Comparison of ENCODE assay signal across 13 cellular contexts in genomic region chr2:119231975-119232665, GRCh38. TPM values are rescaled to one million over a fixed set of nuclear protein-coding genes. Genes with fewer than 3 reads are reported as not detected.
DNase-seq lines count a peak whose midpoint lies in the region; ATAC-seq and TF ChIP-seq lines count a peak whose summit lies in the region.
"Had no signal": no experiment of that assay in that cellular context is flagged by ENCODE, and none has a peak within 500 bp of the region (broad histone marks: within the 10 kb centered on the region; RNA-seq: fewer than 3 reads in every experiment).

No MANE protein-coding gene starts in this region.

- no peaks in the 10 kb centered on the region for H3K27me3 Mint-ChIP-seq in CD8-positive, alpha-beta T cell (ENCODE audit: low read depth)

- TF ChIP-seq CTCF in CD8-positive, alpha-beta T cell (IDR thresholded peaks at IDR 0.05): no peak

- no peaks in the 10 kb centered on the region for H3K4me1 Mint-ChIP-seq in CD8-positive, alpha-beta T cell (ENCODE audit: low read depth)

- H3K9me3 ChIP-seq in CD8-positive, alpha-beta T cell (ENCODE audit: low read length): no peaks in the 10 kb centered on the region
- H3K9me3 ChIP-seq: body of pancreas, ovary, stomach had no signal

- no peak overlapping the region for H3K27ac Mint-ChIP-seq in CD8-positive, alpha-beta T cell
- H3K27ac Mint-ChIP-seq: H9 had no signal

- no peaks in the 10 kb centered on the region for H3K36me3 Mint-ChIP-seq in CD8-positive, alpha-beta T cell

- peak; percentile 46 for ATAC-seq in GM19463 (IDR thresholded peaks at IDR 0.05; ENCODE audit: unreplicated experiment)
- ATAC-seq in CD8-positive, alpha-beta T cell: no peak
- ATAC-seq: body of pancreas had no signal

- H3K4me3 Mint-ChIP-seq in CD8-positive, alpha-beta T cell: no peak overlapping the region
- H3K4me3 Mint-ChIP-seq: H9 had no signal

- H3K27ac ChIP-seq in CD8-positive, alpha-beta T cell (ENCODE audit: low read depth, low read length): no peak overlapping the region
- H3K27ac ChIP-seq: body of pancreas, ovary, stomach had no signal

- H3K4me3 ChIP-seq in CD8-positive, alpha-beta T cell (ENCODE audit: low read depth, low read length): no peak overlapping the region
- H3K4me3 ChIP-seq: body of pancreas, ovary, stomach had no signal

- H3K36me3 ChIP-seq in CD8-positive, alpha-beta T cell (ENCODE audit: insufficient read depth, low read length): no peaks in the 10 kb centered on the region
- H3K36me3 ChIP-seq: ovary, stomach had no signal

- POLR2A ChIA-PET in CD8-positive, alpha-beta T cell (lab: Charles Lee): no interaction called here

- CTCF ChIA-PET in CD8-positive, alpha-beta T cell (lab: Charles Lee): interaction anchor here (1.2 kb wide), 1 partner anchor 12 kb away, joined by 3 read pairs; no protein-coding TSS in a partner anchor

- no peaks in the 10 kb centered on the region for H3K4me1 ChIP-seq in CD8-positive, alpha-beta T cell (ENCODE audit: insufficient read depth, low read length)

- DNase-seq in AG20443 (ENCODE audit: low spot score): peak; percentile 65
- peak; percentile 91 for DNase-seq in HT1080 (ENCODE audit: low read depth)
- peak; percentile 18 for DNase-seq in fibroblast of peridontal ligament (ENCODE audit: extremely low read depth)
- no peak for DNase-seq in DMS53 (lab: John Stamatoyannopoulos, UW)
- no peak for DNase-seq in CD8-positive, alpha-beta T cell
- DNase-seq in GM19238 (ENCODE audit: insufficient read length, low spot score): no peak
- no peak for DNase-seq in activated CD4-positive, alpha-beta T cell treated with anti-CD3 and anti-CD28 coated beads, Interleukin-2, amount 50 U/mL, for 4 hours
- DNase-seq: body of pancreas, H9, NCI-H1092 treated with DMSO at 0.1 percent for 48 hours, ovary, stomach had no signal

- intact Hi-C loops in CD8-positive, alpha-beta T cell (cut with DNase I, micrococcal nuclease): loop anchor here in 1 of 2 experiments (10.0 kb wide), 1 partner anchor 243 kb away; no protein-coding TSS in a partner anchor

- H3K9me3 Mint-ChIP-seq in CD8-positive, alpha-beta T cell: no peaks in the 10 kb centered on the region
- H3K9me3 Mint-ChIP-seq: H9 had no signal

- H3K27me3 ChIP-seq in CD8-positive, alpha-beta T cell (ENCODE audit: insufficient read depth, low read length): no peaks in the 10 kb centered on the region
- H3K27me3 ChIP-seq: body of pancreas, ovary, stomach had no signal

RNA-seq across cellular contexts. Expression of gene STEAP3, which starts 8.5 kb away (rescaled TPM):
- total RNA-seq in HT1080 (2014; rRNA removed; shearing (Covaris generic)): 67.8 and 87.6 TPM in 2 replicates
- polyA plus RNA-seq in HT1080 (2015; cell fraction: cytosol; rRNA removed): 84.9 and 98.3 TPM in 2 replicates
- polyA plus RNA-seq in HT1080 (2015; cell fraction: nucleus; rRNA removed): 193 and 197 TPM in 2 replicates
- not detected for total RNA-seq in CD8-positive, alpha-beta T cell

Comparison
In these comparisons a context has a peak if more than half of its experiments do, and no peak if none do; other contexts are left out.
1. DNase-seq: peak in AG20443 (single experiment), HT1080 (single experiment) and fibroblast of peridontal ligament (single experiment); none in DMS53 (single experiment), CD8-positive, alpha-beta T cell (0 of 7), GM19238 (single experiment) and activated CD4-positive, alpha-beta T cell treated with anti-CD3 and anti-CD28 coated beads, Interleukin-2, amount 50 U/mL, for 4 hours (0 of 2).
2. RNA of gene STEAP3, which starts 8.5 kb away (total RNA-seq): 67.8 to 87.6 TPM in HT1080; not detected in CD8-positive, alpha-beta T cell; every median in the first group is over 10 times any median in the second.